In genomic region chr18:26729439-26729838, GRCh38 we compare ENCODE assay signal across 8 cellular contexts.
"Had no signal": no experiment of that assay in that cellular context is flagged by ENCODE, and none has a peak within 500 bp of the region (broad histone marks: within the 10 kb centered on the region; RNA-seq: fewer than 3 reads in every experiment).

No MANE protein-coding gene starts in this region.

- H3K4me3 ChIP-seq: GM23248, HAP-1, K562 had no signal

- H3K27ac Mint-ChIP-seq: HFFc6 had no signal

- DNase-seq: GM23248, GOT3, H7, HFFc6, IMR-90 had no signal

- H2AFZ ChIP-seq: GM23248 had no signal

- H3K27ac ChIP-seq: GM23248 had no signal

- H3K9ac ChIP-seq: GM23248 had no signal

- H3K9me3 ChIP-seq: HAP-1 had no signal

- ATAC-seq: HCT116, K562 had no signal

- H3K36me3 ChIP-seq: HAP-1 had no signal

- H3K4me3 Mint-ChIP-seq: HFFc6 had no signal
